ENCODE assay signal across 11 cellular contexts in genomic region chr19:4737955-4738580, GRCh38.
"Had no signal": no experiment of that assay in that cellular context is flagged by ENCODE, and none has a peak within 500 bp of the region (broad histone marks: within the 10 kb centered on the region; RNA-seq: fewer than 3 reads in every experiment).

No MANE protein-coding gene starts in this region.

- DNase-seq: activated CD4-positive, alpha-beta T cell treated with anti-CD3 and anti-CD28 coated beads for 1 hour; activated CD4-positive, alpha-beta T cell treated with anti-CD3 and anti-CD28 coated beads, Interleukin-2, amount 50 U/mL, for 48 hours; activated CD8-positive, alpha-beta memory T cell treated with anti-CD3 and anti-CD28 coated beads, Interleukin-2, amount 10 ng/mL, durations not matched to agents 7 days and 5 days; activated gamma-delta T cell; activated T-cell treated with anti-CD3 and anti-CD28 coated beads, Interleukin-2, amount 50 U/mL, for 48 hours; amygdala; endodermal cell; hippocampal formation; posterior cingulate gyrus; small intestine; tibial artery had no signal
